In the genomic region with DNA sequence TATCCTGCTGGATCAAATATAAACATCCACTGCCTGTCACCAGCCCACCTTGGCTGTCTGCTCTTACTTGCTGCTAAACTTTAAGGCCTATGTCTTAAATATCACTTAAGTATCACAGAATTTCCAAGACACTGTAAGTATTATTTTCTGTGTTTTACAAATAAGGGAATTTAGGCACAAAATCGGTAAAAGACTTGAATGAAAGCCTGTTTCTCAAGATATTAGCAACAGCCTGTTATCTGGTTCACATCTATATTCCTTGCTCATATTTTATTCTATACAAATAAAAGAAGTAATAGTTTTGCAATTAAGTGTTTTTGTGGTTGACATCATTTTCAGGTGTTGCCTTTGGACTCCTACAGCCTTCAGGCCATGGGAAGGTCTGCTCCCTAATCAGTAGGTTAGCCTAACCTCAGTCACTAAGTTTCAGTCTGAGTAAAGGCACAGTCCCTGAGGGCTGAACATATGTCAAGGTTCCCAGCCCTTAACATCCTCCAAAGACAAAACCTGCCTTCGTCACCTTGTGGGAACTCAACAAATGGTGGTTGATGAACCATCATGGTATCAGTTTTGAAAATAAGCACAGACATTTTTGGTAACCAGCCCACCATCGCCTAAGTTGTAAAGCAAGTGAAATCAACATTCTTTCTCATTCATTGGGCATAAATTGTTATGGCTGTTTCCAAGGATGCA, we compare ENCODE assay signal across 11 cellular contexts.
DNase-seq lines count a peak whose midpoint lies in the region; ATAC-seq and TF ChIP-seq lines count a peak whose summit lies in the region.
"Had no signal": no experiment of that assay in that cellular context is flagged by ENCODE, and none has a peak within 500 bp of the region (broad histone marks: within the 10 kb centered on the region; RNA-seq: fewer than 3 reads in every experiment).

No MANE protein-coding gene starts in this region.

- no peaks in the 10 kb centered on the region for H3K9me3 ChIP-seq in vagina
- H3K9me3 ChIP-seq in upper lobe of left lung: no peaks in the 10 kb centered on the region
- H3K9me3 ChIP-seq: prostate gland had no signal

- 88 to 89% methylated on average over 3 of the region's 3 CpGs for WGBS in upper lobe of left lung, 2 donors

- TF ChIP-seq POLR2A in vagina (IDR thresholded peaks at IDR 0.05): no peak
- no peak for TF ChIP-seq POLR2A in upper lobe of left lung (IDR thresholded peaks at IDR 0.05)

- DNase-seq in NCI-H524 treated with DMSO at 0.1 percent for 48 hours (lab: John Stamatoyannopoulos, UW) (no peak), caudate nucleus (lab: John Stamatoyannopoulos, UW) (no peak), vagina (ENCODE audit: extremely low spot score in 2 of 2) (no peak), upper lobe of left lung (no peak)
- DNase-seq: stimulated activated CD4-positive, alpha-beta T cell treated with anti-CD3 and anti-CD28 coated beads, Interleukin-4, amount 100 ng/mL, for 1 hour had no signal

- no peaks in the 10 kb centered on the region for H3K27me3 ChIP-seq in vagina
- no peaks in the 10 kb centered on the region for H3K27me3 ChIP-seq in upper lobe of left lung

- TF ChIP-seq EP300 in upper lobe of left lung (IDR thresholded peaks at IDR 0.05): no peak

- peaks cover under 1% of the 10 kb centered on the region for H3K4me1 ChIP-seq in vagina
- no peaks in the 10 kb centered on the region for H3K4me1 ChIP-seq in upper lobe of left lung
- H3K4me1 ChIP-seq: prostate gland had no signal

- ATAC-seq in GM18502 (IDR thresholded peaks at IDR 0.05; ENCODE audit: poor library complexity, unreplicated experiment): peak; percentile 96
- peak; percentile 93 for ATAC-seq in GM19452 (IDR thresholded peaks at IDR 0.05; ENCODE audit: unreplicated experiment)
- peak; percentile 95 for ATAC-seq in HG02798 (IDR thresholded peaks at IDR 0.05; ENCODE audit: poor library complexity, unreplicated experiment)
- peak; percentile 93 for ATAC-seq in HG03457 (IDR thresholded peaks at IDR 0.05; ENCODE audit: unreplicated experiment)
- ATAC-seq in upper lobe of left lung (ENCODE audit: low FRiP score in 2 of 2): no peak
- ATAC-seq: HCT116 had no signal

- intact Hi-C loops in vagina (cut with DNase I): no loop called here

- H3K4me3 ChIP-seq in vagina (no peak overlapping the region), upper lobe of left lung (no peak overlapping the region)
- H3K4me3 ChIP-seq: prostate gland had no signal

- H3K27ac ChIP-seq in caudate nucleus (ENCODE audit: low read depth, low read length) (no peak overlapping the region), vagina (no peak overlapping the region), upper lobe of left lung (no peak overlapping the region)
- H3K27ac ChIP-seq: prostate gland had no signal

- TF ChIP-seq CTCF in vagina (IDR thresholded peaks at IDR 0.05): no peak
- TF ChIP-seq CTCF in upper lobe of left lung (IDR thresholded peaks at IDR 0.05): no peak

- no peaks in the 10 kb centered on the region for H3K36me3 ChIP-seq in vagina
- H3K36me3 ChIP-seq in upper lobe of left lung: no peaks in the 10 kb centered on the region
- H3K36me3 ChIP-seq: prostate gland had no signal

Comparison
In these comparisons a context has a peak if more than half of its experiments do, and no peak if none do; other contexts are left out.
1. ATAC-seq: peak in GM18502 (single experiment), GM19452 (single experiment), HG02798 (single experiment) and HG03457 (single experiment); none in upper lobe of left lung (0 of 2).